In the genomic region with DNA sequence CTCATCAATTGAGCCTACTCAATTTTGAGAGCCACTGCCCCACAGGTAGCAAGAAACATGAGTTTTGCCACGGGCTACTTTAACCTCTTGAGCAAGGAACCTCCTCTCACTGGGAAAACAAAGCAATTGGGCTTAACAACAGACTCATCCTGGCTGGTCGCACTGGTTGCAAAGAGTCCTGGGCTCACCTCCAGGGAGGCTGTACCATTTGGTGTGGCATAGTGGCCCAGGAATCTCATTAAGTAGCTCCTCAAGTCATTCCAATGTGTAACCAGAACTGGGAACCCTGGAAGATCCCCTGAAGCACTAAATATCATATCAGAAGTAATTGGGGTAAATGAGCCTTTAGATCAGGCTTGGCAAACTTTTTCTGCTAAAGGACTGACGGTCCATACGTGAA, we compare ENCODE assay signal across 1 cellular context.
TF ChIP-seq lines count a peak whose summit lies in the region.

No MANE protein-coding gene starts in this region.

TF ChIP-seq in HEK293, 187 proteins besides CTCF, POLR2A, EP300 and RAD21 (continued from another document):
- TF ChIP-seq PRDM10 (tag by site-specific recombination; IDR thresholded peaks at IDR 0.05), result peak; percentile 75
- TF ChIP-seq ZNF624 (tag by site-specific recombination; IDR thresholded peaks at IDR 0.05), result no peak
- no peak for TF ChIP-seq BCL11A (tag by site-specific recombination; IDR thresholded peaks at IDR 0.05; ENCODE audit: low read depth)
- no peak for TF ChIP-seq SALL2 (tag by site-specific recombination; IDR thresholded peaks at IDR 0.05; ENCODE audit: borderline replicate concordance)
- TF ChIP-seq KLF10 (tag by site-specific recombination; IDR thresholded peaks at IDR 0.05), result no peak
- peak; percentile 15; the same call in 1 of the 2 replicates for TF ChIP-seq GLIS1 (tag by site-specific recombination; IDR thresholded peaks at IDR 0.05)
- no peak for TF ChIP-seq INSM2 (tag by site-specific recombination; IDR thresholded peaks at IDR 0.05)
- TF ChIP-seq ZNF16 (tag by site-specific recombination; IDR thresholded peaks at IDR 0.05; ENCODE audit: low read depth), result no peak
